In genomic region chr14:34780646-34781045, GRCh38 we compare ENCODE assay signal across 20 cellular contexts.
DNase-seq lines count a peak whose midpoint lies in the region; ATAC-seq and TF ChIP-seq lines count a peak whose summit lies in the region.
"Had no signal": no experiment of that assay in that cellular context is flagged by ENCODE, and none has a peak within 500 bp of the region (broad histone marks: within the 10 kb centered on the region; RNA-seq: fewer than 3 reads in every experiment).

No MANE protein-coding gene starts in this region.

- H3K27ac Mint-ChIP-seq in activated CD4-positive, alpha-beta T cell treated with anti-CD3 and anti-CD28 coated beads for 36 hours, result peak overlapping the region; percentile 53
- peak overlapping the region; percentile 92 for H3K27ac Mint-ChIP-seq in HFFc6
- H3K27ac Mint-ChIP-seq in naive thymus-derived CD8-positive, alpha-beta T cell, result peak overlapping the region in 8 of 10 donors; percentile 9 to 80 (median 48)

- H3K36me3 ChIP-seq in brain microvascular endothelial cell (replicated peaks), result peaks cover 15% of the 10 kb centered on the region

- no peaks in the 10 kb centered on the region for H3K4me1 Mint-ChIP-seq in activated CD4-positive, alpha-beta T cell treated with anti-CD3 and anti-CD28 coated beads for 36 hours
- H3K4me1 Mint-ChIP-seq in HFFc6 (ENCODE audit: low read depth), result peaks cover 37% of the 10 kb centered on the region
- H3K4me1 Mint-ChIP-seq in naive thymus-derived CD8-positive, alpha-beta T cell, result peaks cover 0 to 1% (median under 1%) of the 10 kb centered on the region in 4 donors
- H3K4me1 Mint-ChIP-seq: neural crest cell had no signal

- intact Hi-C loops in activated CD4-positive, alpha-beta T cell treated with anti-CD3 and anti-CD28 coated beads for 36 hours (cut with DNase I, micrococcal nuclease), result no loop called here

- H3K27me3 ChIP-seq in brain microvascular endothelial cell (replicated peaks), result no peaks in the 10 kb centered on the region
- H3K27me3 ChIP-seq: BLaER1, esophagus muscularis mucosa, upper lobe of right lung had no signal

- H3K4me3 ChIP-seq in brain microvascular endothelial cell (ENCODE audit: low read depth, low read length), result no peak overlapping the region
- H3K4me3 ChIP-seq: BLaER1, esophagus muscularis mucosa, lower lobe of right lung, PC-9, upper lobe of right lung had no signal

- no peak for ATAC-seq in activated CD4-positive, alpha-beta T cell treated with anti-CD3 and anti-CD28 coated beads for 36 hours
- ATAC-seq in naive thymus-derived CD8-positive, alpha-beta T cell, result no peak
- no peak for ATAC-seq in GM19455 (IDR thresholded peaks at IDR 0.05; ENCODE audit: unreplicated experiment)

- in situ Hi-C loops in brain microvascular endothelial cell (cut with HindIII; ENCODE audit: low pct_ligation_motif_present, low sequenced_read_pairs), result no loop called here

- peak overlapping the region; percentile 52 for H3K27ac ChIP-seq in brain microvascular endothelial cell
- H3K27ac ChIP-seq: BLaER1, esophagus muscularis mucosa, lower lobe of right lung, PC-9, upper lobe of right lung had no signal

- TF ChIP-seq CTCF in HFFc6 (IDR thresholded peaks at IDR 0.05), result no peak
- TF ChIP-seq CTCF in brain microvascular endothelial cell (IDR thresholded peaks at IDR 0.05; ENCODE audit: low read depth, low read length, missing control alignments), result no peak

- H3K9me3 Mint-ChIP-seq in activated CD4-positive, alpha-beta T cell treated with anti-CD3 and anti-CD28 coated beads for 36 hours (ENCODE audit: low read depth), result no peaks in the 10 kb centered on the region
- H3K9me3 Mint-ChIP-seq in HFFc6, result no peaks in the 10 kb centered on the region
- no peaks in the 10 kb centered on the region for H3K9me3 Mint-ChIP-seq in naive thymus-derived CD8-positive, alpha-beta T cell
- H3K9me3 Mint-ChIP-seq: neural crest cell had no signal

- peaks cover 61% of the 10 kb centered on the region for H3K36me3 Mint-ChIP-seq in activated CD4-positive, alpha-beta T cell treated with anti-CD3 and anti-CD28 coated beads for 36 hours (ENCODE audit: low read depth)
- H3K36me3 Mint-ChIP-seq in HFFc6 (ENCODE audit: low read depth), result peaks cover 64% of the 10 kb centered on the region
- H3K36me3 Mint-ChIP-seq in naive thymus-derived CD8-positive, alpha-beta T cell, result peaks cover 10 to 78% (median 28%) of the 10 kb centered on the region in 3 donors

- CTCF ChIA-PET in activated CD4-positive, alpha-beta T cell treated with anti-CD3 and anti-CD28 coated beads for 36 hours (lab: Charles Lee), result no interaction called here

- POLR2A ChIA-PET in activated CD4-positive, alpha-beta T cell treated with anti-CD3 and anti-CD28 coated beads for 36 hours (lab: Charles Lee), result interaction anchor here (0.6 kb wide), 1 partner anchor 71 kb away, joined by 3 read pairs; no protein-coding TSS in a partner anchor
- POLR2A ChIA-PET in naive thymus-derived CD8-positive, alpha-beta T cell (lab: Charles Lee), result interaction anchor here (0.6 kb wide), 1 partner anchor 9 kb away, joined by 3 read pairs; no protein-coding TSS in a partner anchor

- no peaks in the 10 kb centered on the region for H3K27me3 Mint-ChIP-seq in activated CD4-positive, alpha-beta T cell treated with anti-CD3 and anti-CD28 coated beads for 36 hours
- no peaks in the 10 kb centered on the region for H3K27me3 Mint-ChIP-seq in HFFc6 (ENCODE audit: insufficient read depth)
- H3K27me3 Mint-ChIP-seq in naive thymus-derived CD8-positive, alpha-beta T cell, result no peaks in the 10 kb centered on the region

- no peak for DNase-seq in activated CD4-positive, alpha-beta T cell treated with anti-CD3 and anti-CD28 coated beads for 36 hours
- no peak for DNase-seq in activated CD4-positive, alpha-beta T cell treated with anti-CD3 and anti-CD28 coated beads for 4 hours
- DNase-seq in HFFc6 (no peak), brain microvascular endothelial cell (no peak), AG20443 (ENCODE audit: low spot score) (no peak), DMS153 (lab: John Stamatoyannopoulos, UW) (no peak)
- no peak for DNase-seq in naive thymus-derived CD8-positive, alpha-beta T cell
- DNase-seq: 8988T; cortex of kidney; GOT3; lower lobe of right lung; NCI-H2081 treated with DMSO at 0.1 percent for 48 hours; NCI-H69; PC-9; stimulated activated naive CD4-positive, alpha-beta T cell treated with Interleukin-2 at 50 U/mL for 16 hours; upper lobe of right lung had no signal

- H3K4me3 Mint-ChIP-seq in activated CD4-positive, alpha-beta T cell treated with anti-CD3 and anti-CD28 coated beads for 36 hours, result no peak overlapping the region
- H3K4me3 Mint-ChIP-seq in HFFc6, result peak overlapping the region; percentile 60
- H3K4me3 Mint-ChIP-seq in naive thymus-derived CD8-positive, alpha-beta T cell, result no peak overlapping the region
- H3K4me3 Mint-ChIP-seq: neural crest cell had no signal
